In the genomic region with DNA sequence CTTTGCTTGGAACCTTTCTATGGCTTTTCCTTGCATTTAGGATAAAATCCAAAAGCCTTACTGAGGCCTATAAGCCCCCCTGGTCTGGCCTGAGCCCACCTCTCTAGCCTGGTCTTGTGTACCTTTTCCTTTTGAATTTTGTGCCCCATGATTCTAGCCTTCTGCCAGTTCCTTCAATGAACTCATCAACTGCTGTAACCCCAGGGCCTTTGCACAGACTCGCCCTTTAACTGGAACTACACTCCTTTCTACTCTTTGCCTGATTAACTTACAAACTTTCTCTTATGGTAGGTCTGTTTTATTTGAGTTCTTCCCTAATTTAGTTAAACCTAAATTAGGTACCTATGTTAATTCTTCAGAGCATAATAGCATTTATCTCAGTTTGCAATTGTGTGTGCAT, we compare ENCODE assay signal across 1 cellular context.
TF ChIP-seq lines count a peak whose summit lies in the region.

No MANE protein-coding gene starts in this region.

TF ChIP-seq in HepG2, 621 proteins besides CTCF, POLR2A, EP300 and RAD21:
- TF ChIP-seq ZNF710 (CRISPR knock-in tag; IDR thresholded peaks at IDR 0.05; ENCODE audit: borderline replicate concordance) (no peak), ZMYM3 (CRISPR knock-in tag; IDR thresholded peaks at IDR 0.05) (peak; percentile 73)
